Comparison of ENCODE assay signal across 1 cellular context in genomic region chr7:121563177-121563576, GRCh38.
TF ChIP-seq lines count a peak whose summit lies in the region.

No MANE protein-coding gene starts in this region.

TF ChIP-seq in WTC11, 78 proteins besides CTCF, POLR2A, EP300 and RAD21 (continued from another document):
- TF ChIP-seq, protein P1, sequence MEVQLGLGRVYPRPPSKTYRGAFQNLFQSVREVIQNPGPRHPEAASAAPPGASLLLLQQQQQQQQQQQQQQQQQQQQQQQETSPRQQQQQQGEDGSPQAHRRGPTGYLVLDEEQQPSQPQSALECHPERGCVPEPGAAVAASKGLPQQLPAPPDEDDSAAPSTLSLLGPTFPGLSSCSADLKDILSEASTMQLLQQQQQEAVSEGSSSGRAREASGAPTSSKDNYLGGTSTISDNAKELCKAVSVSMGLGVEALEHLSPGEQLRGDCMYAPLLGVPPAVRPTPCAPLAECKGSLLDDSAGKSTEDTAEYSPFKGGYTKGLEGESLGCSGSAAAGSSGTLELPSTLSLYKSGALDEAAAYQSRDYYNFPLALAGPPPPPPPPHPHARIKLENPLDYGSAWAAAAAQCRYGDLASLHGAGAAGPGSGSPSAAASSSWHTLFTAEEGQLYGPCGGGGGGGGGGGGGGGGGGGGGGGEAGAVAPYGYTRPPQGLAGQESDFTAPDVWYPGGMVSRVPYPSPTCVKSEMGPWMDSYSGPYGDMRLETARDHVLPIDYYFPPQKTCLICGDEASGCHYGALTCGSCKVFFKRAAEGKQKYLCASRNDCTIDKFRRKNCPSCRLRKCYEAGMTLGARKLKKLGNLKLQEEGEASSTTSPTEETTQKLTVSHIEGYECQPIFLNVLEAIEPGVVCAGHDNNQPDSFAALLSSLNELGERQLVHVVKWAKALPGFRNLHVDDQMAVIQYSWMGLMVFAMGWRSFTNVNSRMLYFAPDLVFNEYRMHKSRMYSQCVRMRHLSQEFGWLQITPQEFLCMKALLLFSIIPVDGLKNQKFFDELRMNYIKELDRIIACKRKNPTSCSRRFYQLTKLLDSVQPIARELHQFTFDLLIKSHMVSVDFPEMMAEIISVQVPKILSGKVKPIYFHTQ (CRISPR knock-in tag; IDR thresholded peaks at IDR 0.05): no peak
- no peak for TF ChIP-seq GABPB1 (CRISPR knock-in tag; IDR thresholded peaks at IDR 0.05)
- TF ChIP-seq, protein P2, sequence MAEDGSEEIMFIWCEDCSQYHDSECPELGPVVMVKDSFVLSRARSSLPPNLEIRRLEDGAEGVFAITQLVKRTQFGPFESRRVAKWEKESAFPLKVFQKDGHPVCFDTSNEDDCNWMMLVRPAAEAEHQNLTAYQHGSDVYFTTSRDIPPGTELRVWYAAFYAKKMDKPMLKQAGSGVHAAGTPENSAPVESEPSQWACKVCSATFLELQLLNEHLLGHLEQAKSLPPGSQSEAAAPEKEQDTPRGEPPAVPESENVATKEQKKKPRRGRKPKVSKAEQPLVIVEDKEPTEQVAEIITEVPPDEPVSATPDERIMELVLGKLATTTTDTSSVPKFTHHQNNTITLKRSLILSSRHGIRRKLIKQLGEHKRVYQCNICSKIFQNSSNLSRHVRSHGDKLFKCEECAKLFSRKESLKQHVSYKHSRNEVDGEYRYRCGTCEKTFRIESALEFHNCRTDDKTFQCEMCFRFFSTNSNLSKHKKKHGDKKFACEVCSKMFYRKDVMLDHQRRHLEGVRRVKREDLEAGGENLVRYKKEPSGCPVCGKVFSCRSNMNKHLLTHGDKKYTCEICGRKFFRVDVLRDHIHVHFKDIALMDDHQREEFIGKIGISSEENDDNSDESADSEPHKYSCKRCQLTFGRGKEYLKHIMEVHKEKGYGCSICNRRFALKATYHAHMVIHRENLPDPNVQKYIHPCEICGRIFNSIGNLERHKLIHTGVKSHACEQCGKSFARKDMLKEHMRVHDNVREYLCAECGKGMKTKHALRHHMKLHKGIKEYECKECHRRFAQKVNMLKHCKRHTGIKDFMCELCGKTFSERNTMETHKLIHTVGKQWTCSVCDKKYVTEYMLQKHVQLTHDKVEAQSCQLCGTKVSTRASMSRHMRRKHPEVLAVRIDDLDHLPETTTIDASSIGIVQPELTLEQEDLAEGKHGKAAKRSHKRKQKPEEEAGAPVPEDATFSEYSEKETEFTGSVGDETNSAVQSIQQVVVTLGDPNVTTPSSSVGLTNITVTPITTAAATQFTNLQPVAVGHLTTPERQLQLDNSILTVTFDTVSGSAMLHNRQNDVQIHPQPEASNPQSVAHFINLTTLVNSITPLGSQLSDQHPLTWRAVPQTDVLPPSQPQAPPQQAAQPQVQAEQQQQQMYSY (CRISPR knock-in tag; IDR thresholded peaks at IDR 0.05): no peak
- no peak for TF ChIP-seq ZNF138 (CRISPR knock-in tag; conservative IDR thresholded peaks at IDR 0.05)
- TF ChIP-seq, protein P3, sequence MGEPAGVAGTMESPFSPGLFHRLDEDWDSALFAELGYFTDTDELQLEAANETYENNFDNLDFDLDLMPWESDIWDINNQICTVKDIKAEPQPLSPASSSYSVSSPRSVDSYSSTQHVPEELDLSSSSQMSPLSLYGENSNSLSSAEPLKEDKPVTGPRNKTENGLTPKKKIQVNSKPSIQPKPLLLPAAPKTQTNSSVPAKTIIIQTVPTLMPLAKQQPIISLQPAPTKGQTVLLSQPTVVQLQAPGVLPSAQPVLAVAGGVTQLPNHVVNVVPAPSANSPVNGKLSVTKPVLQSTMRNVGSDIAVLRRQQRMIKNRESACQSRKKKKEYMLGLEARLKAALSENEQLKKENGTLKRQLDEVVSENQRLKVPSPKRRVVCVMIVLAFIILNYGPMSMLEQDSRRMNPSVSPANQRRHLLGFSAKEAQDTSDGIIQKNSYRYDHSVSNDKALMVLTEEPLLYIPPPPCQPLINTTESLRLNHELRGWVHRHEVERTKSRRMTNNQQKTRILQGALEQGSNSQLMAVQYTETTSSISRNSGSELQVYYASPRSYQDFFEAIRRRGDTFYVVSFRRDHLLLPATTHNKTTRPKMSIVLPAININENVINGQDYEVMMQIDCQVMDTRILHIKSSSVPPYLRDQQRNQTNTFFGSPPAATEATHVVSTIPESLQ (CRISPR knock-in tag; IDR thresholded peaks at IDR 0.05): no peak
- no peak for TF ChIP-seq JUN (CRISPR knock-in tag; IDR thresholded peaks at IDR 0.05)
- no peak for TF ChIP-seq ESRRA (CRISPR knock-in tag; IDR thresholded peaks at IDR 0.05; ENCODE audit: borderline replicate concordance)
- TF ChIP-seq ZNF416 (CRISPR knock-in tag; IDR thresholded peaks at IDR 0.05): no peak
- no peak for TF ChIP-seq MXD4 (CRISPR knock-in tag; IDR thresholded peaks at IDR 0.05; ENCODE audit: borderline replicate concordance)
- TF ChIP-seq ZNF425 (CRISPR knock-in tag; conservative IDR thresholded peaks at IDR 0.05): no peak
- TF ChIP-seq, protein P4, sequence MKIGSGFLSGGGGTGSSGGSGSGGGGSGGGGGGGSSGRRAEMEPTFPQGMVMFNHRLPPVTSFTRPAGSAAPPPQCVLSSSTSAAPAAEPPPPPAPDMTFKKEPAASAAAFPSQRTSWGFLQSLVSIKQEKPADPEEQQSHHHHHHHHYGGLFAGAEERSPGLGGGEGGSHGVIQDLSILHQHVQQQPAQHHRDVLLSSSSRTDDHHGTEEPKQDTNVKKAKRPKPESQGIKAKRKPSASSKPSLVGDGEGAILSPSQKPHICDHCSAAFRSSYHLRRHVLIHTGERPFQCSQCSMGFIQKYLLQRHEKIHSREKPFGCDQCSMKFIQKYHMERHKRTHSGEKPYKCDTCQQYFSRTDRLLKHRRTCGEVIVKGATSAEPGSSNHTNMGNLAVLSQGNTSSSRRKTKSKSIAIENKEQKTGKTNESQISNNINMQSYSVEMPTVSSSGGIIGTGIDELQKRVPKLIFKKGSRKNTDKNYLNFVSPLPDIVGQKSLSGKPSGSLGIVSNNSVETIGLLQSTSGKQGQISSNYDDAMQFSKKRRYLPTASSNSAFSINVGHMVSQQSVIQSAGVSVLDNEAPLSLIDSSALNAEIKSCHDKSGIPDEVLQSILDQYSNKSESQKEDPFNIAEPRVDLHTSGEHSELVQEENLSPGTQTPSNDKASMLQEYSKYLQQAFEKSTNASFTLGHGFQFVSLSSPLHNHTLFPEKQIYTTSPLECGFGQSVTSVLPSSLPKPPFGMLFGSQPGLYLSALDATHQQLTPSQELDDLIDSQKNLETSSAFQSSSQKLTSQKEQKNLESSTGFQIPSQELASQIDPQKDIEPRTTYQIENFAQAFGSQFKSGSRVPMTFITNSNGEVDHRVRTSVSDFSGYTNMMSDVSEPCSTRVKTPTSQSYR (CRISPR knock-in tag; IDR thresholded peaks at IDR 0.05): no peak
- no peak for TF ChIP-seq ERG (CRISPR knock-in tag; IDR thresholded peaks at IDR 0.05)
TF ChIP-seq in WTC11: peak in this region for 0.
